In genomic region chr15:43746245-43746902, GRCh38 we compare ENCODE assay signal across 8 cellular contexts. TPM values are rescaled to one million over a fixed set of nuclear protein-coding genes. Genes with fewer than 3 reads are reported as not detected.
DNase-seq lines count a peak whose midpoint lies in the region; ATAC-seq and TF ChIP-seq lines count a peak whose summit lies in the region.
"Not testable (repeated sequence)": the region's sequence is repeated elsewhere in the genome, so short reads cannot be mapped to it uniquely, and the experiment has no call there.

Gene PDIA3 (plus strand): TSS chr15:43746438. CDS start chr15:43746540, 102 bp downstream.

- peak within 1 kb of the TSS; percentile 68 for H3K4me3 ChIP-seq in HUES48 (ENCODE audit: low read depth, low read length)
- peak within 1 kb of the TSS; percentile 91 for H3K4me3 ChIP-seq in OCI-LY3 (ENCODE audit: low read length)
- H3K4me3 ChIP-seq in mesodermal cell (ENCODE audit: extremely low read depth, insufficient read depth, low read length, poor library complexity, severe bottlenecking) = peak within 1 kb of the TSS; percentile 72

- not testable (repeated sequence) for H3K9me3 ChIP-seq in HUES48 (ENCODE audit: control insufficient read depth, insufficient read depth, low read length); OCI-LY3 (ENCODE audit: insufficient read depth, low read length); mesodermal cell (ENCODE audit: control insufficient read depth, low read length)

- 0 to 1% methylated on average over 35 to 74 of the region's 84 CpGs for WGBS in mesodermal cell (ENCODE audit: insufficient coverage in 2 of 2), 2 experiments

- not testable (repeated sequence) for H3K27me3 Mint-ChIP-seq in endothelial cell (ENCODE audit: unreplicated experiment)

- not testable (repeated sequence) for H3K27me3 ChIP-seq in HUES48 (ENCODE audit: control insufficient read depth, insufficient read depth, low read length); OCI-LY3 (ENCODE audit: low read depth, low read length)

- in situ Hi-C loops in Caki2 (cut with HindIII; ENCODE audit: low pct_unique_long_range_greater_than_20kb, low sequenced_read_pairs) = not testable (repeated sequence)

- H3K79me2 ChIP-seq in OCI-LY3 (ENCODE audit: low read length) = peaks cover 56% of the 10 kb centered on the region

- H3K4me1 Mint-ChIP-seq in endothelial cell (ENCODE audit: unreplicated experiment) = peaks cover 15% of the 10 kb centered on the region

- not testable (repeated sequence) for TF ChIP-seq CTCF in OCI-LY3 (IDR thresholded peaks at IDR 0.05; ENCODE audit: low read depth, low read length); endothelial cell (IDR thresholded peaks at IDR 0.05; ENCODE audit: unreplicated experiment)

- H3K36me3 Mint-ChIP-seq in endothelial cell (ENCODE audit: low read depth, unreplicated experiment) = peaks cover 13% of the 10 kb centered on the region

- H3K4me3 Mint-ChIP-seq in endothelial cell (ENCODE audit: unreplicated experiment) = peak within 1 kb of the TSS; percentile 99

- not testable (repeated sequence) for H3K9me3 Mint-ChIP-seq in endothelial cell (ENCODE audit: unreplicated experiment)

- peaks cover 38% of the 10 kb centered on the region for H4K20me1 ChIP-seq in OCI-LY3 (ENCODE audit: insufficient read depth, low read length)

- peak within 1 kb of the TSS; percentile 94 for H3K9ac ChIP-seq in HUES48 (ENCODE audit: low read depth, low read length)
- peak within 1 kb of the TSS; percentile 99 for H3K9ac ChIP-seq in OCI-LY3 (ENCODE audit: low read length)

- not testable (repeated sequence) for H2AFZ ChIP-seq in OCI-LY3 (ENCODE audit: low read depth, low read length)

- peak within 1 kb of the TSS; percentile 94 for H3K27ac ChIP-seq in HUES48 (ENCODE audit: low read depth, low read length)
- peak within 1 kb of the TSS; percentile 82 for H3K27ac ChIP-seq in OCI-LY3 (ENCODE audit: low read length)
- H3K27ac ChIP-seq in mesodermal cell (ENCODE audit: low read depth, low read length, severe bottlenecking) = peak within 1 kb of the TSS; percentile 91

- H3K36me3 ChIP-seq in HUES48 (ENCODE audit: control insufficient read depth, insufficient read depth, low read length) (peaks cover 17% of the 10 kb centered on the region), OCI-LY3 (replicated peaks; ENCODE audit: low read depth, low read length) (peaks cover 10% of the 10 kb centered on the region), mesodermal cell (ENCODE audit: control insufficient read depth, insufficient read depth, low read length) (peaks cover 22% of the 10 kb centered on the region)

- ATAC-seq in GM21423 (IDR thresholded peaks at IDR 0.05; ENCODE audit: unreplicated experiment) = peak; percentile 78

- H3K27ac Mint-ChIP-seq in endothelial cell (ENCODE audit: unreplicated experiment) = peak within 1 kb of the TSS; percentile 95

- peak; percentile 83 for DNase-seq in Caki2 (ENCODE audit: low read depth)
- DNase-seq in activated T-cell treated with anti-CD3 and anti-CD28 coated beads for 1 hour (ENCODE audit: low read depth) = peak; percentile 72
- DNase-seq in endothelial cell (ENCODE audit: low spot score) = peak; percentile 96
- peak; percentile 73 for DNase-seq in stimulated activated CD8-positive, alpha-beta memory T cell treated with anti-CD3 and anti-CD28 coated beads, Interleukin-15, amount 100 ng/mL, for 1 hour (ENCODE audit: low read depth)

- not testable (repeated sequence) for H3K4me1 ChIP-seq in HUES48 (ENCODE audit: control insufficient read depth, insufficient read depth, low read length); mesodermal cell (ENCODE audit: control insufficient read depth, insufficient read depth, low read length, poor library complexity, severe bottlenecking)
- H3K4me1 ChIP-seq in OCI-LY3 (ENCODE audit: low read length) = peaks cover 44% of the 10 kb centered on the region

- H3K4me2 ChIP-seq in OCI-LY3 (ENCODE audit: low read length) = peak within 1 kb of the TSS; percentile 82

RNA-seq across cellular contexts. Expression of gene PDIA3, which starts in this region (rescaled TPM):
- total RNA-seq in Caki2 (2014; rRNA removed; shearing (Covaris generic); ENCODE audit: low replicate concordance) = 180 and 200 TPM in 2 replicates
- 655 TPM for total RNA-seq in endothelial cell (ENCODE audit: unreplicated experiment)
- 694 TPM for polyA plus RNA-seq in mesodermal cell (2013, experiment 1 of 2)
- polyA plus RNA-seq in mesodermal cell (2013, experiment 2 of 2) = 737 TPM

Comparison
In these comparisons a context has a peak if more than half of its experiments do, and no peak if none do; other contexts are left out.
1. Peak in every context shown above with its lines: DNase-seq, ATAC-seq, H3K4me3 ChIP-seq and H3K27ac ChIP-seq.